8 cellular contexts compared by ENCODE assay signal in the genomic region with DNA sequence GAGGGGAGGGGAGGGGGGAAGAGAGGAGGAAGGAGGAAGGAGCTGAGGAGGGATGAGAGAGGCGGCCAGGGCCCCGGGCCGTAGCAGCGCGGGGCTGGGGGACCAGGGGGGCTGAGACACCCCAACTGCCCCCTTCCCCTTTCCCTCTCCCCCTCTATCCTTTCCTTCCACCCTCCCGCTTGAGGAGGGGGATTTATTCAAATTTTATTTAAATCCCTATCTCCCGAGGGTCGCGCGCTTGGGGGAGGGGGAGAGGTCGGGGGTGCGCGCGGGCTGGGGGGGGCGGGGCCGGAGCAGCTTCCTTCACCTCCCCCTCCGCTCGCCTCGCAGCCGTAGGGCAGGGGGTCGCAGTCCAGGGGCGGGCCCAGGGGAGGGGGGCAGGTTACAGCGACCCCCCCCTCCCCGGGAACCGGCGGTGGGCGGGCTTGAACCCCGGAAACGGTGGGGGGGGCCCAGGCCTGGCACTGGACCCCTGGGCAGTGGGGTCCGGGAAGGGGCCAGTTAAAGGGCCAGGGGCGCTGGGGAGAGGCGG. TPM values are rescaled to one million over a fixed set of nuclear protein-coding genes. Genes with fewer than 3 reads are reported as not detected.
DNase-seq lines count a peak whose midpoint lies in the region; ATAC-seq and TF ChIP-seq lines count a peak whose summit lies in the region.

A gene with protein sequence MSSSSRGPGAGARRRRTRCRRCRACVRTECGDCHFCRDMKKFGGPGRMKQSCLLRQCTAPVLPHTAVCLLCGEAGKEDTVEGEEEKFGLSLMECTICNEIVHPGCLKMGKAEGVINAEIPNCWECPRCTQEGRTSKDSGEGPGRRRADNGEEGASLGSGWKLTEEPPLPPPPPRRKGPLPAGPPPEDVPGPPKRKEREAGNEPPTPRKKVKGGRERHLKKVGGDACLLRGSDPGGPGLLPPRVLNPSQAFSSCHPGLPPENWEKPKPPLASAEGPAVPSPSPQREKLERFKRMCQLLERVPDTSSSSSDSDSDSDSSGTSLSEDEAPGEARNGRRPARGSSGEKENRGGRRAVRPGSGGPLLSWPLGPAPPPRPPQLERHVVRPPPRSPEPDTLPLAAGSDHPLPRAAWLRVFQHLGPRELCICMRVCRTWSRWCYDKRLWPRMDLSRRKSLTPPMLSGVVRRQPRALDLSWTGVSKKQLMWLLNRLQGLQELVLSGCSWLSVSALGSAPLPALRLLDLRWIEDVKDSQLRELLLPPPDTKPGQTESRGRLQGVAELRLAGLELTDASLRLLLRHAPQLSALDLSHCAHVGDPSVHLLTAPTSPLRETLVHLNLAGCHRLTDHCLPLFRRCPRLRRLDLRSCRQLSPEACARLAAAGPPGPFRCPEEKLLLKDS (plus strand): TSS at position 19 of the 532 bp plus-strand sequence. CDS start 2,183 bp downstream, outside the sequence.

- no CpG with 5 or more reads among the region's 32 CpGs for WGBS in mesenchymal stem cell
- under 1% methylated on average over 32 of the region's 32 CpGs for WGBS in urinary bladder

- peaks cover 1% of the 10 kb centered on the region; the same call in 1 of the 2 replicates for H3K36me3 ChIP-seq in Caco-2 (ENCODE audit: control insufficient read depth, insufficient read depth, low read length)
- H3K36me3 ChIP-seq in Loucy (ENCODE audit: insufficient read depth, low read length), result no peaks in the 10 kb centered on the region
- H3K36me3 ChIP-seq in mesenchymal stem cell (ENCODE audit: control insufficient read depth in 1 of 2, insufficient read depth in 2 of 2, low read depth in 1 of 2, low read length in 2 of 2), result peaks cover 17 to 36% of the 10 kb centered on the region in 2 experiments
- H3K36me3 ChIP-seq in urinary bladder (ENCODE audit: insufficient read depth), result no peaks in the 10 kb centered on the region

- H3K18ac ChIP-seq in mesenchymal stem cell (ENCODE audit: low read depth in 1 of 2, low read length in 2 of 2), result peak within 1 kb of the TSS; percentile 78 to 96

- no peaks in the 10 kb centered on the region for H3F3A ChIP-seq in Loucy (ENCODE audit: low read depth)

- H3K4me1 Mint-ChIP-seq in Caco-2 (ENCODE audit: low read depth, unreplicated experiment) (no peaks in the 10 kb centered on the region), chondrocyte (ENCODE audit: low read depth) (peaks cover 29% of the 10 kb centered on the region)

- H3K4me1 ChIP-seq in Caco-2, result no peaks in the 10 kb centered on the region
- H3K4me1 ChIP-seq in Loucy (ENCODE audit: insufficient read depth, low read length, poor library complexity, severe bottlenecking), result peaks cover 29% of the 10 kb centered on the region
- H3K4me1 ChIP-seq in mesenchymal stem cell (ENCODE audit: control insufficient read depth, insufficient read depth, low read depth, low read length), result peaks cover 27% of the 10 kb centered on the region
- H3K4me1 ChIP-seq in urinary bladder (ENCODE audit: insufficient read depth), result no peaks in the 10 kb centered on the region

- H3K9me3 Mint-ChIP-seq in Caco-2 (ENCODE audit: unreplicated experiment) (no peaks in the 10 kb centered on the region), chondrocyte (ENCODE audit: low read depth) (no peaks in the 10 kb centered on the region)

- H2BK15ac ChIP-seq in mesenchymal stem cell (ENCODE audit: low read depth, poor library complexity, severe bottlenecking), result peak within 1 kb of the TSS; percentile 44

- H2BK5ac ChIP-seq in mesenchymal stem cell (ENCODE audit: low read depth, low read length, poor library complexity, severe bottlenecking), result peak within 1 kb of the TSS; percentile 2

- DNase-seq in Caco-2 (peak in 1 of 2 experiments; percentile 28), chondrocyte (ENCODE audit: low spot score) (no peak), mesenchymal stem cell (no peak), NCI-H1105 treated with DMSO at 0.1 percent for 48 hours (lab: John Stamatoyannopoulos, UW) (no peak), NCI-H2029 treated with DMSO at 0.1 percent for 48 hours (lab: John Stamatoyannopoulos, UW) (no peak)

- H3K4ac ChIP-seq in mesenchymal stem cell (ENCODE audit: low read depth in 1 of 2, low read length in 2 of 2), result peak within 1 kb of the TSS; percentile 90 to 92

- H3K27ac ChIP-seq in mesenchymal stem cell (ENCODE audit: low read length, poor library complexity, severe bottlenecking) (peak within 1 kb of the TSS; percentile 88), urinary bladder (ENCODE audit: low read depth) (peak within 1 kb of the TSS; percentile 89)

- H3K14ac ChIP-seq in mesenchymal stem cell (ENCODE audit: low read length in 2 of 2), result peak within 1 kb of the TSS in 1 of 2 experiments; percentile 87

- peaks cover 18% of the 10 kb centered on the region for H3K36me3 Mint-ChIP-seq in Caco-2 (ENCODE audit: insufficient read depth, unreplicated experiment)
- peaks cover 4% of the 10 kb centered on the region for H3K36me3 Mint-ChIP-seq in chondrocyte (ENCODE audit: low read depth)

- peak within 1 kb of the TSS; percentile 88 for H4K91ac ChIP-seq in mesenchymal stem cell (ENCODE audit: low read length)

- CTCF ChIA-PET in Caco-2 (lab: Charles Lee), result interaction anchor here (0.7 kb wide), 1 partner anchor 109 kb away, joined by 3 read pairs; no protein-coding TSS in a partner anchor

- H3K4me3 ChIP-seq in Caco-2 (ENCODE audit: low read depth, low read length), result peak within 1 kb of the TSS; percentile 74
- peak within 1 kb of the TSS; percentile 82 for H3K4me3 ChIP-seq in Loucy (ENCODE audit: low read length, poor library complexity, severe bottlenecking)
- peak within 1 kb of the TSS; percentile 79 to 99 for H3K4me3 ChIP-seq in mesenchymal stem cell (ENCODE audit: insufficient read depth in 1 of 2, low read depth in 1 of 2, low read length in 2 of 2)
- peak within 1 kb of the TSS; percentile 78 for H3K4me3 ChIP-seq in urinary bladder (ENCODE audit: low read depth, low read length)

- H3K27me3 Mint-ChIP-seq in Caco-2 (ENCODE audit: insufficient read depth, unreplicated experiment), result no peaks in the 10 kb centered on the region
- H3K27me3 Mint-ChIP-seq in chondrocyte (ENCODE audit: low read depth), result no peaks in the 10 kb centered on the region

- POLR2A ChIA-PET in Caco-2 (lab: Charles Lee), result interaction anchor here (0.6 kb wide), 2 partner anchors 166 to 575 kb away, joined by 3 read pairs; no protein-coding TSS in a partner anchor

- intact Hi-C loops in Caco-2 (cut with micrococcal nuclease; ENCODE audit: unreplicated experiment), result loop anchor here (10.0 kb wide), 1 partner anchor 269 kb away; a partner anchor contains a TSS

- H3K27me3 ChIP-seq in Caco-2 (replicated peaks; ENCODE audit: control insufficient read depth, insufficient read depth, low read length) (no peaks in the 10 kb centered on the region), Loucy (ENCODE audit: insufficient read depth, low read length, poor library complexity, severe bottlenecking) (no peaks in the 10 kb centered on the region), mesenchymal stem cell (ENCODE audit: control insufficient read depth in 1 of 2, insufficient read depth in 1 of 2, low read length in 2 of 2) (no peaks in the 10 kb centered on the region)

- no peaks in the 10 kb centered on the region for H3K9me2 ChIP-seq in Loucy (replicated peaks; ENCODE audit: low read depth, low read length)

- TF ChIP-seq CTCF in Caco-2 (IDR thresholded peaks at IDR 0.05; ENCODE audit: insufficient read depth in 1 of 2, low read depth in 1 of 2, low read length in 1 of 2, severe bottlenecking in 1 of 2, unreplicated experiment in 1 of 2), result no peak
- no peak for TF ChIP-seq CTCF in Loucy (conservative IDR thresholded peaks at IDR 0.05; ENCODE audit: low read length)
- no peak for TF ChIP-seq CTCF in chondrocyte (IDR thresholded peaks at IDR 0.05)

- H3K4me2 ChIP-seq in Loucy (ENCODE audit: low read depth, low read length, poor library complexity, severe bottlenecking) (peak within 1 kb of the TSS; percentile 100), mesenchymal stem cell (ENCODE audit: low read length, poor library complexity, severe bottlenecking) (peak within 1 kb of the TSS; percentile 88)

- H3K4me3 Mint-ChIP-seq in Caco-2 (ENCODE audit: unreplicated experiment), result peak within 1 kb of the TSS; percentile 100
- peak within 1 kb of the TSS; percentile 100 for H3K4me3 Mint-ChIP-seq in chondrocyte (ENCODE audit: unreplicated experiment)

- no peak within 1 kb of the TSS for H2AK5ac ChIP-seq in mesenchymal stem cell (ENCODE audit: low read length, severe bottlenecking)

- H3K9me3 ChIP-seq in Caco-2, result no peaks in the 10 kb centered on the region
- no peaks in the 10 kb centered on the region for H3K9me3 ChIP-seq in Loucy (ENCODE audit: insufficient read depth, low read depth, low read length)
- H3K9me3 ChIP-seq in mesenchymal stem cell (ENCODE audit: control insufficient read depth, low read length), result no peaks in the 10 kb centered on the region

- H2AFZ ChIP-seq in Loucy (ENCODE audit: low read length) (peak within 1 kb of the TSS; percentile 90), mesenchymal stem cell (ENCODE audit: low read depth, low read length) (peak within 1 kb of the TSS; percentile 65)

- peak within 1 kb of the TSS in 1 of 2 experiments; percentile 80 for H3K23ac ChIP-seq in mesenchymal stem cell (ENCODE audit: low read length in 2 of 2)

- H2BK12ac ChIP-seq in mesenchymal stem cell (ENCODE audit: low read length in 2 of 2), result peak within 1 kb of the TSS; percentile 7 to 95

- peaks cover 14% of the 10 kb centered on the region for H4K20me1 ChIP-seq in Loucy (ENCODE audit: insufficient read depth, low read length, poor library complexity, severe bottlenecking)

- ATAC-seq in HG03342 (IDR thresholded peaks at IDR 0.05; ENCODE audit: unreplicated experiment), result no peak

- H3K27ac Mint-ChIP-seq in Caco-2 (ENCODE audit: unreplicated experiment) (peak within 1 kb of the TSS; percentile 100), chondrocyte (ENCODE audit: unreplicated experiment) (peak within 1 kb of the TSS; percentile 100)

- H3K9ac ChIP-seq in Loucy (ENCODE audit: low read depth, low read length, poor library complexity, severe bottlenecking), result peak within 1 kb of the TSS; percentile 83
- H3K9ac ChIP-seq in mesenchymal stem cell (ENCODE audit: low read length), result peak within 1 kb of the TSS; percentile 95

- H2BK120ac ChIP-seq in mesenchymal stem cell (ENCODE audit: low read depth, low read length), result peak within 1 kb of the TSS; percentile 77

- peak within 1 kb of the TSS; percentile 66 for H4K8ac ChIP-seq in mesenchymal stem cell (ENCODE audit: low read length)

- BruUV-seq in Caco-2 (replicated peaks; lab: Mats Ljungman, UMichigan), result no TSS peak

- H3K79me1 ChIP-seq in mesenchymal stem cell (replicated peaks; ENCODE audit: low read length, poor library complexity, severe bottlenecking), result peaks cover 32% of the 10 kb centered on the region

- H3K79me2 ChIP-seq in Loucy (ENCODE audit: insufficient read depth, low read length), result peaks cover 40% of the 10 kb centered on the region

RNA-seq across cellular contexts. Expression of the gene that starts here (rescaled TPM):
- 20.2 and 23.4 TPM in 2 replicates for total RNA-seq in Caco-2 (2022)
- 19.4 to 21.5 TPM (median 20.5 TPM) in 3 replicates for total RNA-seq in chondrocyte
- polyA plus RNA-seq in mesenchymal stem cell (2013, experiment 1 of 2), result 21.4 TPM
- polyA plus RNA-seq in mesenchymal stem cell (2013, experiment 2 of 2), result 20.2 TPM
- 9.6 TPM for total RNA-seq in urinary bladder
- 15.2 TPM for polyA plus RNA-seq in urinary bladder
